Comparison of ENCODE assay signal across 8 cellular contexts in the genomic region with DNA sequence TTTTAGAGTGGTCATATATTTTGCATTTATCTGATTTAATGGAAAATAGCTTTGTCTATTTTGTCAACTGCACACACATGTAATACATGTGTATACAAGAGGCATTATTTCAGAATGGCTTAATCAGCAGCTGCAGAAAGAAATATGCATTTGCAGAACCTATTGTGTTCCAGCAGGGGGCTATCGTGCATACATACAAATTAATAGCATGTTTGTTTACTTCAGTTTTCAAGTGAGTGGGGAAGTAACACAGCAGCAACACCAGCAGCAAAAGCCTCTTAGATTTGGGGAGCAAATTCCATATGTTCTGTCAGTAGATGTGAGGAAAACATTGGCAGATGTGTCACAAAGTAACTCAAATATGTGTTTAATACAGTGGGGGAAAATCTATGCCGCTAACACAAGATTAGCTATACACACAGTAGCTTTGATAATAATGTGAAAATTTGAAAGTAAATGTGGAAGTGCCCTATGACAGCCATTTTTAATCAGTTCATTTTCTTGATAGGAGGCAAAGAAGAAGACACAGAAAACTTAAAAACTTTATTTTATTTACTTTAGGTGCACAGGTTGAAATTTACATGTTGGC.
A peak's percentile ranks its signal among the peaks of the same experiment; 100 is the strongest.
DNase-seq lines count a peak whose midpoint lies in the region; ATAC-seq and TF ChIP-seq lines count a peak whose summit lies in the region.

No MANE protein-coding gene starts in this region.

- no peaks in the 10 kb centered on the region for H3K79me2 ChIP-seq in SK-N-SH (ENCODE audit: insufficient read depth)

- no peaks in the 10 kb centered on the region for H3K27me3 ChIP-seq in SK-N-SH (ENCODE audit: insufficient read depth)
- H3K27me3 ChIP-seq in psoas muscle (ENCODE audit: insufficient read depth in 3 of 3, low read length in 2 of 3), result no peaks in the 10 kb centered on the region

- no peak overlapping the region for H3K9ac ChIP-seq in SK-N-SH

- POLR2A ChIA-PET in SK-N-SH (lab: Yijun Ruan, JAX), result interaction anchor here (1.1 kb wide), 1 partner anchor 569 kb away, joined by 3 read pairs; no protein-coding TSS in a partner anchor

- WGBS in SK-N-SH (ENCODE audit: low lambda C conversion rate), result 48% methylated on average over 2 of the region's 2 CpGs
- WGBS in psoas muscle, 3 donors, result 51 to 55% (median 53%) methylated on average over 2 of the region's 2 CpGs

- no peaks in the 10 kb centered on the region for H4K20me1 ChIP-seq in SK-N-SH (ENCODE audit: insufficient read depth)

- DNase-seq in G401 (ENCODE audit: low spot score), result peak; percentile 43
- DNase-seq in HCEC 1CT, result peak; percentile 71
- peak; percentile 51 for DNase-seq in NCI-H128 (lab: John Stamatoyannopoulos, UW; ENCODE audit: unreplicated experiment)
- peak; percentile 33 for DNase-seq in SK-N-SH
- DNase-seq in fibroblast of the conjunctiva (ENCODE audit: low read depth), result peak; percentile 58
- no peak for DNase-seq in psoas muscle
- DNase-seq in GM19238 (ENCODE audit: insufficient read length, low spot score), result no peak

- H3K4me1 ChIP-seq in SK-N-SH (ENCODE audit: control insufficient read depth in 1 of 2, insufficient read depth in 2 of 2, low read depth in 1 of 2, low read length in 1 of 2), result peaks cover 0 to 4% of the 10 kb centered on the region in 2 experiments; a peak in 1 of 4 replicates
- H3K4me1 ChIP-seq in psoas muscle, result no peaks in the 10 kb centered on the region

- no peaks in the 10 kb centered on the region for H3K9me2 ChIP-seq in SK-N-SH

- peak; percentile 88 for TF ChIP-seq RAD21 in SK-N-SH (IDR thresholded peaks at IDR 0.05; ENCODE audit: low read length)

- no peaks in the 10 kb centered on the region for H3F3A ChIP-seq in SK-N-SH (replicated peaks; ENCODE audit: insufficient read depth)

- no peak overlapping the region for H2AFZ ChIP-seq in SK-N-SH (ENCODE audit: low read depth)

- in situ Hi-C loops in G401 (cut with HindIII; ENCODE audit: low sequenced_read_pairs), result no loop called here

- no peaks in the 10 kb centered on the region for H3K36me3 ChIP-seq in SK-N-SH (replicated peaks in 1 of 2; ENCODE audit: control insufficient read depth in 1 of 2, insufficient read depth in 2 of 2, low read length in 1 of 2)
- no peaks in the 10 kb centered on the region for H3K36me3 ChIP-seq in psoas muscle (ENCODE audit: insufficient read depth in 1 of 2, low read depth in 1 of 2)

- H3K9me3 ChIP-seq in SK-N-SH, result no peaks in the 10 kb centered on the region
- no peaks in the 10 kb centered on the region for H3K9me3 ChIP-seq in psoas muscle

- H3K27ac ChIP-seq in SK-N-SH (ENCODE audit: low read depth in 2 of 2, low read length in 1 of 2) (no peak overlapping the region), psoas muscle (no peak overlapping the region)

- ATAC-seq in psoas muscle, result peak in 3 of 4 donors; percentile 43 to 75 (median 64)
- ATAC-seq in HG02763 (IDR thresholded peaks at IDR 0.05; ENCODE audit: unreplicated experiment), result no peak

- intact Hi-C loops in psoas muscle (cut with DNase I), result loop anchor here in 1 of 2 donors (5.0 kb wide), 1 partner anchor 693 kb away; no protein-coding TSS in a partner anchor

- no peak for TF ChIP-seq EP300 in SK-N-SH (IDR thresholded peaks at IDR 0.05; ENCODE audit: borderline replicate concordance in 1 of 2, low read depth in 1 of 2, low read length in 1 of 2)

- H3K4me2 ChIP-seq in SK-N-SH, result no peak overlapping the region

- CTCF ChIA-PET in SK-N-SH (lab: Yijun Ruan, JAX), result interaction anchor here (0.6 to 4.4 kb wide), 47 partner anchors 9 to 717 kb away, joined by 3 to 72 read pairs (median 4); a partner anchor contains a TSS

- H3K4me3 ChIP-seq in SK-N-SH (ENCODE audit: low read depth in 2 of 2, low read length in 1 of 2) (no peak overlapping the region), psoas muscle (no peak overlapping the region)

- TF ChIP-seq CTCF in SK-N-SH (IDR thresholded peaks at IDR 0.05) (peak; percentile 89), psoas muscle (IDR thresholded peaks at IDR 0.05) (peak; percentile 66)

TF ChIP-seq in SK-N-SH, 30 proteins besides CTCF, POLR2A, EP300 and RAD21:
- TF ChIP-seq FOXM1 (IDR thresholded peaks at IDR 0.05; ENCODE audit: low read depth) (no peak), EZH2phosphoT487 (IDR thresholded peaks at IDR 0.05; ENCODE audit: borderline replicate concordance, low read depth) (no peak), POLR2AphosphoS5 (IDR thresholded peaks at IDR 0.05; ENCODE audit: low read depth, low read length) (no peak), SIN3A (IDR thresholded peaks at IDR 0.05; ENCODE audit: borderline replicate concordance, low read depth, low read length) (no peak), RFX5 (IDR thresholded peaks at IDR 0.05; ENCODE audit: low read length) (peak; percentile 34; the same call in 1 of the 2 replicates), CHD2 (IDR thresholded peaks at IDR 0.05; ENCODE audit: low read length, partially characterized antibody) (no peak), MXI1 (IDR thresholded peaks at IDR 0.05; ENCODE audit: low read depth, low read length) (no peak), FOXJ3 (CRISPR knock-in tag; IDR thresholded peaks at IDR 0.05) (0 out of 2 replicates have a peak, but pooled peaks have one; percentile 43), RCOR1 (IDR thresholded peaks at IDR 0.05; ENCODE audit: low read length) (peak; percentile 50; the same call in 1 of the 2 replicates), NFIC (IDR thresholded peaks at IDR 0.05; ENCODE audit: borderline replicate concordance) (no peak), RXRA (IDR thresholded peaks at IDR 0.05; ENCODE audit: borderline replicate concordance, low read depth) (no peak), SMC3 (IDR thresholded peaks at IDR 0.05; ENCODE audit: low read depth, low read length) (peak; percentile 77)
- TF ChIP-seq, protein P1, sequence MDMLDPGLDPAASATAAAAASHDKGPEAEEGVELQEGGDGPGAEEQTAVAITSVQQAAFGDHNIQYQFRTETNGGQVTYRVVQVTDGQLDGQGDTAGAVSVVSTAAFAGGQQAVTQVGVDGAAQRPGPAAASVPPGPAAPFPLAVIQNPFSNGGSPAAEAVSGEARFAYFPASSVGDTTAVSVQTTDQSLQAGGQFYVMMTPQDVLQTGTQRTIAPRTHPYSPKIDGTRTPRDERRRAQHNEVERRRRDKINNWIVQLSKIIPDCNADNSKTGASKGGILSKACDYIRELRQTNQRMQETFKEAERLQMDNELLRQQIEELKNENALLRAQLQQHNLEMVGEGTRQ (IDR thresholded peaks at IDR 0.05; ENCODE audit: borderline replicate concordance, low read depth, low read length), result no peak
- TF ChIP-seq, protein P2, sequence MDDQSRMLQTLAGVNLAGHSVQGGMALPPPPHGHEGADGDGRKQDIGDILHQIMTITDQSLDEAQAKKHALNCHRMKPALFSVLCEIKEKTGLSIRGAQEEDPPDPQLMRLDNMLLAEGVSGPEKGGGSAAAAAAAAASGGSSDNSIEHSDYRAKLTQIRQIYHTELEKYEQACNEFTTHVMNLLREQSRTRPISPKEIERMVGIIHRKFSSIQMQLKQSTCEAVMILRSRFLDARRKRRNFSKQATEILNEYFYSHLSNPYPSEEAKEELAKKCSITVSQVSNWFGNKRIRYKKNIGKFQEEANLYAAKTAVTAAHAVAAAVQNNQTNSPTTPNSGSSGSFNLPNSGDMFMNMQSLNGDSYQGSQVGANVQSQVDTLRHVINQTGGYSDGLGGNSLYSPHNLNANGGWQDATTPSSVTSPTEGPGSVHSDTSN (IDR thresholded peaks at IDR 0.05), result no peak
- TF ChIP-seq, protein P3, sequence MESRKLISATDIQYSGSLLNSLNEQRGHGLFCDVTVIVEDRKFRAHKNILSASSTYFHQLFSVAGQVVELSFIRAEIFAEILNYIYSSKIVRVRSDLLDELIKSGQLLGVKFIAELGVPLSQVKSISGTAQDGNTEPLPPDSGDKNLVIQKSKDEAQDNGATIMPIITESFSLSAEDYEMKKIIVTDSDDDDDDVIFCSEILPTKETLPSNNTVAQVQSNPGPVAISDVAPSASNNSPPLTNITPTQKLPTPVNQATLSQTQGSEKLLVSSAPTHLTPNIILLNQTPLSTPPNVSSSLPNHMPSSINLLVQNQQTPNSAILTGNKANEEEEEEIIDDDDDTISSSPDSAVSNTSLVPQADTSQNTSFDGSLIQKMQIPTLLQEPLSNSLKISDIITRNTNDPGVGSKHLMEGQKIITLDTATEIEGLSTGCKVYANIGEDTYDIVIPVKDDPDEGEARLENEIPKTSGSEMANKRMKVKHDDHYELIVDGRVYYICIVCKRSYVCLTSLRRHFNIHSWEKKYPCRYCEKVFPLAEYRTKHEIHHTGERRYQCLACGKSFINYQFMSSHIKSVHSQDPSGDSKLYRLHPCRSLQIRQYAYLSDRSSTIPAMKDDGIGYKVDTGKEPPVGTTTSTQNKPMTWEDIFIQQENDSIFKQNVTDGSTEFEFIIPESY (IDR thresholded peaks at IDR 0.05; ENCODE audit: borderline replicate concordance, low read depth), result no peak
- TF ChIP-seq, protein P4, sequence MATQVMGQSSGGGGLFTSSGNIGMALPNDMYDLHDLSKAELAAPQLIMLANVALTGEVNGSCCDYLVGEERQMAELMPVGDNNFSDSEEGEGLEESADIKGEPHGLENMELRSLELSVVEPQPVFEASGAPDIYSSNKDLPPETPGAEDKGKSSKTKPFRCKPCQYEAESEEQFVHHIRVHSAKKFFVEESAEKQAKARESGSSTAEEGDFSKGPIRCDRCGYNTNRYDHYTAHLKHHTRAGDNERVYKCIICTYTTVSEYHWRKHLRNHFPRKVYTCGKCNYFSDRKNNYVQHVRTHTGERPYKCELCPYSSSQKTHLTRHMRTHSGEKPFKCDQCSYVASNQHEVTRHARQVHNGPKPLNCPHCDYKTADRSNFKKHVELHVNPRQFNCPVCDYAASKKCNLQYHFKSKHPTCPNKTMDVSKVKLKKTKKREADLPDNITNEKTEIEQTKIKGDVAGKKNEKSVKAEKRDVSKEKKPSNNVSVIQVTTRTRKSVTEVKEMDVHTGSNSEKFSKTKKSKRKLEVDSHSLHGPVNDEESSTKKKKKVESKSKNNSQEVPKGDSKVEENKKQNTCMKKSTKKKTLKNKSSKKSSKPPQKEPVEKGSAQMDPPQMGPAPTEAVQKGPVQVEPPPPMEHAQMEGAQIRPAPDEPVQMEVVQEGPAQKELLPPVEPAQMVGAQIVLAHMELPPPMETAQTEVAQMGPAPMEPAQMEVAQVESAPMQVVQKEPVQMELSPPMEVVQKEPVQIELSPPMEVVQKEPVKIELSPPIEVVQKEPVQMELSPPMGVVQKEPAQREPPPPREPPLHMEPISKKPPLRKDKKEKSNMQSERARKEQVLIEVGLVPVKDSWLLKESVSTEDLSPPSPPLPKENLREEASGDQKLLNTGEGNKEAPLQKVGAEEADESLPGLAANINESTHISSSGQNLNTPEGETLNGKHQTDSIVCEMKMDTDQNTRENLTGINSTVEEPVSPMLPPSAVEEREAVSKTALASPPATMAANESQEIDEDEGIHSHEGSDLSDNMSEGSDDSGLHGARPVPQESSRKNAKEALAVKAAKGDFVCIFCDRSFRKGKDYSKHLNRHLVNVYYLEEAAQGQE (IDR thresholded peaks at IDR 0.05; ENCODE audit: low read depth, low read length), result no peak
TF ChIP-seq in SK-N-SH: peak in this region for 4.

Comparison
In these comparisons a context has a peak if more than half of its experiments do, and no peak if none do; other contexts are left out.
1. DNase-seq: peak in G401 (single experiment), HCEC 1CT (single experiment), NCI-H128 (single experiment), SK-N-SH (single experiment) and fibroblast of the conjunctiva (single experiment); none in psoas muscle (0 of 2) and GM19238 (single experiment).